Comparison of ENCODE assay signal across 13 cellular contexts in genomic region chr12:94182971-94183701, GRCh38.
"Had no signal": no experiment of that assay in that cellular context is flagged by ENCODE, and none has a peak within 500 bp of the region (broad histone marks: within the 10 kb centered on the region; RNA-seq: fewer than 3 reads in every experiment).

No MANE protein-coding gene starts in this region.

- H3K27ac ChIP-seq: sigmoid colon had no signal

- FAIRE-seq: bronchial epithelial cell, keratinocyte had no signal

- H3K27me3 ChIP-seq: sigmoid colon had no signal

- ATAC-seq: activated T-helper 17 cell treated with anti-CD3 and anti-CD28 coated beads, Interleukin-2, amount 50 U/mL, for 72 hours; left ventricle myocardium superior; stimulated activated effector memory CD8-positive, alpha-beta T cell treated with anti-CD3 and anti-CD28 coated beads, Interleukin-12 subunit alpha, Interleukin-12 subunit beta, amount 100 ng/mL, for 72 hours had no signal

- H3K4me1 ChIP-seq: sigmoid colon had no signal

- DNase-seq: activated CD4-positive, alpha-beta T cell treated with anti-CD3 and anti-CD28 coated beads, Interleukin-2, amount 50 U/mL, for 4 hours; activated CD4-positive, CD25-positive, alpha-beta regulatory T cell treated with anti-CD3 and anti-CD28 coated beads, Interleukin-2, amount 50 U/mL, for 72 hours; activated naive CD4-positive, alpha-beta T cell treated with Interleukin-2 at 50 U/mL for 16 hours; aorta; hippocampal formation; left ventricle myocardium superior; mesendoderm; sigmoid colon; T-helper 1 cell had no signal

- H3K4me3 ChIP-seq: sigmoid colon had no signal

- H3K36me3 ChIP-seq: sigmoid colon had no signal
